Comparison of ENCODE assay signal across 9 cellular contexts in the genomic region with DNA sequence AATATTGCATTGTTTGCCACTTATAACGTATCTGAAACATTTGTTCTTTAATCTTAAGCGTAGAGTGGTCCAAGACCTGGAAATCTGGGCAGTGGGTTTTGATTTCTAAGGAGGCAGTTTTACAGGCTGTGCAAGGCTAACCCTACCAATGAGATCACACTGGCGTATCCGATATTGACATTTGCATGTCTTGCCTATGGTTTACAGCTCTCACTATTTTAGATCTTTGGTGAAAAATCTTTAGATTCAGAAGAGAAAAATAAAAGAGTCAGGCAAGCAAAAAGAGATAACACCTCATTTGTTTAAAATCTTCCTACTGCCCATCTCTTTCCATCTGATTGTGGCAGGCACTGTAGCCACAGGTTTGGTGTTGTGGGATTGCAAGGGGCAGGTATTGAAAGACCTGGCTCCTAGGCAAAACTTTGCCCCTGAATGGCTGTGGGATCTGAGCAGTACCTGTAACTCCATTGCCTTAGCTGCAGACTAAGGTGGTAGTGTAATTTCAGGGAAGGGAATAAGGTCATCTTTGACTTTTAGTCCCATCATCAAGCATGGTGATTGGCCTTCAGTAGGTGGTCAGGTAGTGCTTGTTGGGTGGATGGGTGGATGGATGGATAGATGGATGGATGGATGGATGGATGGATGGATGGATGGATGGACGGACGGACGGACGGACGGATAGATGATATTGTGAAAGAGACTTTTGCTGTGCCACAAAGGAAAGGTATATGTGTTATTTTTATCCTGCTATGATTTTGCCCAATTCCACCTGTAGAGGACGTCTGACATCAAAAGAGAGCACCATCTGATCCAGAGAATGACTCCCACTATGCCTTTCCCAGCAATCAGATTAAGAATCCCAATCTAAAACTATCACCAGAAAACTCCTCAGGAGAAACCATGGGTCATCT. TPM values are rescaled to one million over a fixed set of nuclear protein-coding genes. Genes with fewer than 3 reads are reported as not detected.
A peak's percentile ranks its signal among the peaks of the same experiment; 100 is the strongest.
DNase-seq lines count a peak whose midpoint lies in the region; ATAC-seq and TF ChIP-seq lines count a peak whose summit lies in the region.
"Had no signal": no experiment of that assay in that cellular context is flagged by ENCODE, and none has a peak within 500 bp of the region (broad histone marks: within the 10 kb centered on the region; RNA-seq: fewer than 3 reads in every experiment).

No MANE protein-coding gene starts in this region.

- peak overlapping the region; percentile 98 for H3K27ac ChIP-seq in CD4-positive, alpha-beta T cell (ENCODE audit: low read depth, low read length)
- H3K27ac ChIP-seq in KOPT-K1 (ENCODE audit: low read depth, low read length, poor library complexity, severe bottlenecking) (peak overlapping the region; percentile 98), coronary artery (peak overlapping the region in 1 of 2 donors; percentile 26)

- TF ChIP-seq CTCF in CD4-positive, alpha-beta T cell (IDR thresholded peaks at IDR 0.05) = no peak
- no peak for TF ChIP-seq CTCF in coronary artery (IDR thresholded peaks at IDR 0.05)
- TF ChIP-seq CTCF in nephron progenitor cell (IDR thresholded peaks at IDR 0.05) = no peak

- intact Hi-C loops in CD4-positive, alpha-beta T cell (cut with DNase I, micrococcal nuclease) = loop anchor here in 1 of 2 experiments (2.0 to 5.0 kb wide), 2 partner anchors 14 to 78 kb away; no protein-coding TSS in a partner anchor

- peaks cover 89% of the 10 kb centered on the region for H3K36me3 Mint-ChIP-seq in CD4-positive, alpha-beta T cell (ENCODE audit: low read depth)
- H3K36me3 Mint-ChIP-seq in nephron progenitor cell (ENCODE audit: low read depth) = peaks cover 3% of the 10 kb centered on the region

- H3K4me3 Mint-ChIP-seq in CD4-positive, alpha-beta T cell = peak overlapping the region; percentile 96
- peak overlapping the region; percentile 95 for H3K4me3 Mint-ChIP-seq in nephron progenitor cell

- H3K4me3 ChIP-seq in coronary artery = peak overlapping the region; percentile 90

- no peak for DNase-seq in CD4-positive, alpha-beta T cell
- DNase-seq in coronary artery (ENCODE audit: low spot score) (no peak), nephron progenitor cell (no peak), epidermal melanocyte (ENCODE audit: insufficient read length, low spot score) (no peak), SW480 (ENCODE audit: low spot score) (no peak)
- DNase-seq: NCI-H2081 had no signal

- H3K9me3 Mint-ChIP-seq in CD4-positive, alpha-beta T cell = no peaks in the 10 kb centered on the region
- H3K9me3 Mint-ChIP-seq in nephron progenitor cell = no peaks in the 10 kb centered on the region

- no peak for ATAC-seq in CD4-positive, alpha-beta T cell (ENCODE audit: poor library complexity)
- ATAC-seq in GM21447 (IDR thresholded peaks at IDR 0.05; ENCODE audit: unreplicated experiment) = no peak
- ATAC-seq in activated CD4-positive, CD25-positive, alpha-beta regulatory T cell treated with anti-CD3 and anti-CD28 coated beads, Interleukin-2, amount 50 U/mL, for 24 hours = no peak

- no peaks in the 10 kb centered on the region for H3K9me3 ChIP-seq in CD4-positive, alpha-beta T cell (ENCODE audit: control insufficient read depth, low read length)
- no peaks in the 10 kb centered on the region for H3K9me3 ChIP-seq in KOPT-K1 (ENCODE audit: insufficient read depth, low read length, poor library complexity, severe bottlenecking)

- peaks cover 4% of the 10 kb centered on the region for H3K27me3 Mint-ChIP-seq in CD4-positive, alpha-beta T cell
- H3K27me3 Mint-ChIP-seq in nephron progenitor cell (ENCODE audit: low read depth, poor library complexity) = peaks cover 7% of the 10 kb centered on the region

- H3K27ac Mint-ChIP-seq in CD4-positive, alpha-beta T cell = peak overlapping the region; percentile 95
- H3K27ac Mint-ChIP-seq in nephron progenitor cell = no peak overlapping the region

- POLR2A ChIA-PET in CD4-positive, alpha-beta T cell (lab: Charles Lee) = interaction anchor here (0.6 to 8.4 kb wide), 21 partner anchors 8 to 1579 kb away, joined by 3 to 141 read pairs (median 17); partner anchors contain the start of genes BCLAF1 and CCDC28A

- CTCF ChIA-PET in CD4-positive, alpha-beta T cell (lab: Charles Lee) = interaction anchor here (1.6 to 5.6 kb wide), 6 partner anchors 13 to 162 kb away, joined by 4 to 65 read pairs (median 13); no protein-coding TSS in a partner anchor

- H3K27me3 ChIP-seq in CD4-positive, alpha-beta T cell (ENCODE audit: control insufficient read depth, insufficient read depth, low read length) = no peaks in the 10 kb centered on the region

- peaks cover 36% of the 10 kb centered on the region for H3K36me3 ChIP-seq in KOPT-K1 (ENCODE audit: insufficient read depth, low read length)

- peaks cover 80% of the 10 kb centered on the region for H3K4me1 Mint-ChIP-seq in CD4-positive, alpha-beta T cell (ENCODE audit: low read depth)
- peaks cover 85% of the 10 kb centered on the region for H3K4me1 Mint-ChIP-seq in nephron progenitor cell

RNA-seq across cellular contexts. Expression of gene TNFAIP3, which starts 1.9 kb away (rescaled TPM):
- 1,000 to 10,000 TPM; 3,816 to 3,885 TPM for total RNA-seq in CD4-positive, alpha-beta T cell
